Comparison of ENCODE assay signal across 20 cellular contexts in the genomic region with DNA sequence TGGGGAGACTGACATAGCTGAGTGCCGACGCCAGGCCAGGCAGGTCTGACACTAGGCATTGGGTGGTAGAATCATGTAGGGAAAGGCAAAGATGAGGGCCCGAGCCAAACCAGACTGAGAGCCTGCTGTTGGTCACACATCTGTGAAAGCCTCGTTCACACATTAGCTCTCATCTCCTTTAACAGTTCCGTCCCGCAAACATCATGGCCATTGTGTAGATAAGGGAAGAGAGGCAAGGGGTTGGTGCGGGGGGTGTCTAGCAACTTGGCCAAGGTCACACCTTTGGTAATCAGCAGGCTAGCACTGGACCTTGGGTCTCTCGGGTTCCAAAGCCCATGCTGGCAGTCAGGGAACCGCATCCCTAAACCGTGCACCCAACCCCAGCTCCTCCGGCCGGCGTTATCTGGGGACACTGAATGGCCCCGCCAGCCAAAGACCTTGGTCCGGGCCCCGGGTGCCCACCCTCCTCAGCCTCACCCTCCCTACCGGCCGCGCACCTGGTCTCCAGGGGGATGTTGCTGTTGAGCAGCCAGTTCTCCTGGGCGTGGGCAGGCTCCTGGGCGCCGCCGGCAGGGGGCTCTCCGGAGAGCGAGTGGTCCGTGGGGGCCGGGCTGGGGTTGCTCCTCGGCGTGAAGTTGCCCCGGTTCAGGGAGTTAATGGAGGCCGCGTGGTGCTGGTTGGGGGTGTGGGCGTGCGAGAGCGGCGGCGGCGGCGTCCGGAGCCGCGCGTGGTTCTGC.
"Had no signal": no experiment of that assay in that cellular context is flagged by ENCODE, and none has a peak within 500 bp of the region (broad histone marks: within the 10 kb centered on the region; RNA-seq: fewer than 3 reads in every experiment).

No MANE protein-coding gene starts in this region.

- ATAC-seq: activated T-cell treated with anti-CD3 and anti-CD28 coated beads, Interleukin-2, amount 50 U/mL, for 4 hours; effector memory CD8-positive, alpha-beta T cell; foreskin keratinocyte; left cardiac atrium; natural killer cell; sciatic nerve; stimulated activated naive B cell treated with anti-CD40 and anti-IgM and Interleukin-4, amounts not matched to agents 10 μg/mL and 1 μg/mL and 100 μg/mL, for 72 hours had no signal

- H3K4me3 Mint-ChIP-seq: activated CD4-positive, alpha-beta T cell treated with anti-CD3 and anti-CD28 coated beads, Interleukin-2, amount 10 ng/mL, durations not matched to agents 7 days and 5 days; activated T-cell treated with anti-CD3 and anti-CD28 coated beads, Interleukin-2, amount 50 U/mL, for 4 hours; effector memory CD8-positive, alpha-beta T cell; natural killer cell; stimulated activated naive B cell treated with anti-CD40 and anti-IgM and Interleukin-4, amounts not matched to agents 10 μg/mL and 1 μg/mL and 100 μg/mL, for 72 hours had no signal

- H3K4me1 Mint-ChIP-seq: activated CD4-positive, alpha-beta T cell treated with anti-CD3 and anti-CD28 coated beads, Interleukin-2, amount 10 ng/mL, durations not matched to agents 7 days and 5 days; natural killer cell; stimulated activated naive B cell treated with anti-CD40 and anti-IgM and Interleukin-4, amounts not matched to agents 10 μg/mL and 1 μg/mL and 100 μg/mL, for 72 hours had no signal

- H3K27ac ChIP-seq: cardiac muscle cell, epithelial cell of prostate, foreskin keratinocyte, lower lobe of right lung, ovary, tibial nerve had no signal

- H3K27me3 Mint-ChIP-seq: activated CD4-positive, alpha-beta T cell treated with anti-CD3 and anti-CD28 coated beads, Interleukin-2, amount 10 ng/mL, durations not matched to agents 7 days and 5 days had no signal

- H3K27me3 ChIP-seq: cardiac muscle cell, foreskin keratinocyte, ovary, tibial nerve had no signal

- H3K9me3 ChIP-seq: lower lobe of right lung, ovary, tibial nerve had no signal

- H3K9me3 Mint-ChIP-seq: activated CD4-positive, alpha-beta T cell treated with anti-CD3 and anti-CD28 coated beads, Interleukin-2, amount 10 ng/mL, durations not matched to agents 7 days and 5 days; activated T-cell treated with anti-CD3 and anti-CD28 coated beads, Interleukin-2, amount 50 U/mL, for 4 hours; effector memory CD8-positive, alpha-beta T cell; natural killer cell; stimulated activated naive B cell treated with anti-CD40 and anti-IgM and Interleukin-4, amounts not matched to agents 10 μg/mL and 1 μg/mL and 100 μg/mL, for 72 hours had no signal

- H3K4me1 ChIP-seq: foreskin keratinocyte, lower lobe of right lung, tibial nerve had no signal

- DNase-seq: activated CD4-positive, alpha-beta T cell treated with anti-CD3 and anti-CD28 coated beads, Interleukin-2, amount 10 ng/mL, durations not matched to agents 7 days and 5 days; activated CD4-positive, CD25-positive, alpha-beta regulatory T cell; activated CD8-positive, alpha-beta memory T cell treated with anti-CD3 and anti-CD28 coated beads, Interleukin-2, amount 50 U/mL, for 4 hours; activated effector memory CD4-positive, alpha-beta T cell treated with anti-CD3 and anti-CD28 coated beads, Interleukin-2, amount 50 U/mL, for 16 hours; activated naive CD4-positive, alpha-beta T cell treated with anti-CD3 and anti-CD28 coated beads, Interleukin-2, amount 50 U/mL, for 16 hours; activated T-cell treated with anti-CD3 and anti-CD28 coated beads, Interleukin-2, amount 50 U/mL, for 4 hours; effector memory CD8-positive, alpha-beta T cell; foreskin keratinocyte; hippocampal formation; left cardiac atrium; lower lobe of right lung; natural killer cell; ovary; stimulated activated naive B cell treated with anti-CD40 and anti-IgM and Interleukin-4, amounts not matched to agents 10 μg/mL and 1 μg/mL and 100 μg/mL, for 72 hours; T-helper 1 cell; T-helper 9 cell had no signal

- H3K36me3 ChIP-seq: cardiac muscle cell, lower lobe of right lung, ovary, tibial nerve had no signal

- H3K4me3 ChIP-seq: cardiac muscle cell, lower lobe of right lung, ovary, tibial nerve had no signal

- H3K27ac Mint-ChIP-seq: activated CD4-positive, alpha-beta T cell treated with anti-CD3 and anti-CD28 coated beads, Interleukin-2, amount 10 ng/mL, durations not matched to agents 7 days and 5 days; effector memory CD8-positive, alpha-beta T cell; natural killer cell; stimulated activated naive B cell treated with anti-CD40 and anti-IgM and Interleukin-4, amounts not matched to agents 10 μg/mL and 1 μg/mL and 100 μg/mL, for 72 hours had no signal
